Comparison of ENCODE assay signal across 14 cellular contexts in genomic region chr2:67776276-67776675, GRCh38.
DNase-seq lines count a peak whose midpoint lies in the region; ATAC-seq and TF ChIP-seq lines count a peak whose summit lies in the region.
"Had no signal": no experiment of that assay in that cellular context is flagged by ENCODE, and none has a peak within 500 bp of the region (broad histone marks: within the 10 kb centered on the region; RNA-seq: fewer than 3 reads in every experiment).

No MANE protein-coding gene starts in this region.

- no peak for ATAC-seq in HG02610 (IDR thresholded peaks at IDR 0.05; ENCODE audit: unreplicated experiment)
- ATAC-seq: HepG2 had no signal

- no peak for TF ChIP-seq CTCF in foreskin fibroblast (IDR thresholded peaks at IDR 0.05; ENCODE audit: low read depth, low read length)

- no peak overlapping the region for H3K4me3 ChIP-seq in foreskin fibroblast (ENCODE audit: low read depth in 1 of 2, low read length in 2 of 2)

- DNase-seq in ELR (ENCODE audit: low read depth) = peak; percentile 13
- peak; percentile 8 for DNase-seq in RPMI7951 (ENCODE audit: low read depth)
- peak; percentile 63 to 69 for DNase-seq in foreskin fibroblast
- peak; percentile 84 for DNase-seq in renal cortical epithelial cell (ENCODE audit: low read depth)
- DNase-seq in NCI-H1092 treated with DMSO at 0.1 percent for 48 hours (lab: John Stamatoyannopoulos, UW) = no peak
- DNase-seq in NCI-H345 (lab: John Stamatoyannopoulos, UW) = no peak
- DNase-seq in DMS79 (lab: John Stamatoyannopoulos, UW) = no peak
- DNase-seq: BE2C; CD4-positive, alpha-beta memory T cell; DMS153; DND-41; H7 had no signal

Comparison
In these comparisons a context has a peak if more than half of its experiments do, and no peak if none do; other contexts are left out.
1. DNase-seq: peak in ELR (single experiment), RPMI7951 (single experiment), foreskin fibroblast (2 of 2) and renal cortical epithelial cell (single experiment); none in NCI-H1092 treated with DMSO at 0.1 percent for 48 hours (single experiment), NCI-H345 (single experiment) and DMS79 (single experiment).